ENCODE assay signal across 15 cellular contexts in genomic region chr7:2017483-2017891, GRCh38.
A peak's percentile ranks its signal among the peaks of the same experiment; 100 is the strongest.
DNase-seq lines count a peak whose midpoint lies in the region; ATAC-seq and TF ChIP-seq lines count a peak whose summit lies in the region.
"Had no signal": no experiment of that assay in that cellular context is flagged by ENCODE, and none has a peak within 500 bp of the region (broad histone marks: within the 10 kb centered on the region; RNA-seq: fewer than 3 reads in every experiment).

No MANE protein-coding gene starts in this region.

- peaks cover 42 to 69% of the 10 kb centered on the region in 2 donors for H3K4me1 Mint-ChIP-seq in stimulated activated naive B cell treated with anti-CD40 and anti-IgM and Interleukin-4, amounts not matched to agents 10 μg/mL and 1 μg/mL and 100 μg/mL, for 72 hours

- H3K36me3 ChIP-seq in SK-N-MC (ENCODE audit: insufficient read depth, low read length) (no peaks in the 10 kb centered on the region; the same call in 1 of the 2 replicates), right lobe of liver (no peaks in the 10 kb centered on the region)
- H3K36me3 ChIP-seq: thyroid gland had no signal

- no peak for ATAC-seq in right lobe of liver
- ATAC-seq in stimulated activated naive B cell treated with anti-CD40 and anti-IgM and Interleukin-4, amounts not matched to agents 10 μg/mL and 1 μg/mL and 100 μg/mL, for 72 hours (replicated peaks) = no peak
- no peak for ATAC-seq in GM18498 (IDR thresholded peaks at IDR 0.05; ENCODE audit: unreplicated experiment)

- peaks cover 17 to 54% of the 10 kb centered on the region in 2 donors for H3K36me3 Mint-ChIP-seq in stimulated activated naive B cell treated with anti-CD40 and anti-IgM and Interleukin-4, amounts not matched to agents 10 μg/mL and 1 μg/mL and 100 μg/mL, for 72 hours

- no peak for TF ChIP-seq CTCF in right lobe of liver (IDR thresholded peaks at IDR 0.05)

- 0 out of 2 replicates have a peak overlapping the region, but pooled peaks have one; percentile 92 for H3K27ac ChIP-seq in SK-N-MC
- H3K27ac ChIP-seq in right lobe of liver = no peak overlapping the region
- H3K27ac ChIP-seq: thyroid gland had no signal

- no peaks in the 10 kb centered on the region for H3K27me3 Mint-ChIP-seq in stimulated activated naive B cell treated with anti-CD40 and anti-IgM and Interleukin-4, amounts not matched to agents 10 μg/mL and 1 μg/mL and 100 μg/mL, for 72 hours
- H3K27me3 Mint-ChIP-seq: CD4-positive, alpha-beta memory T cell had no signal

- no peaks in the 10 kb centered on the region for H3K27me3 ChIP-seq in right lobe of liver
- H3K27me3 ChIP-seq: esophagus muscularis mucosa, thyroid gland had no signal

- H3K4me3 ChIP-seq in SK-N-MC (no peak overlapping the region), right lobe of liver (no peak overlapping the region)
- H3K4me3 ChIP-seq: esophagus muscularis mucosa, thyroid gland had no signal

- no peaks in the 10 kb centered on the region for H3K9me3 Mint-ChIP-seq in stimulated activated naive B cell treated with anti-CD40 and anti-IgM and Interleukin-4, amounts not matched to agents 10 μg/mL and 1 μg/mL and 100 μg/mL, for 72 hours

- H3K27ac Mint-ChIP-seq in stimulated activated naive B cell treated with anti-CD40 and anti-IgM and Interleukin-4, amounts not matched to agents 10 μg/mL and 1 μg/mL and 100 μg/mL, for 72 hours = peak overlapping the region; percentile 37

- WGBS in right lobe of liver (ENCODE audit: insufficient coverage, low coverage, low lambda C conversion rate, missing lambda C conversion rate) = 97% methylated on average over 17 of the region's 18 CpGs

- intact Hi-C loops in right lobe of liver (cut with DNase I) = no loop called here

- DNase-seq in NCI-H510A treated with DMSO at 0.1 percent for 48 hours (lab: John Stamatoyannopoulos, UW) = peak; percentile 73
- DNase-seq in NCI-H510A (lab: John Stamatoyannopoulos, UW) = no peak
- no peak for DNase-seq in SK-N-MC (ENCODE audit: low read depth, low spot score)
- peak in 2 of 3 donors; percentile 13 to 33 for DNase-seq in right lobe of liver
- no peak for DNase-seq in stimulated activated naive B cell treated with anti-CD40 and anti-IgM and Interleukin-4, amounts not matched to agents 10 μg/mL and 1 μg/mL and 100 μg/mL, for 72 hours
- DNase-seq in amygdala (lab: John Stamatoyannopoulos, UW) = no peak
- DNase-seq in cerebellar nuclear complex (lab: John Stamatoyannopoulos, UW) = no peak
- DNase-seq: 8988T; activated CD4-positive, alpha-beta T cell treated with anti-CD3 and anti-CD28 coated beads for 1 hour; activated gamma-delta T cell treated with Interleukin-2 at 50 U/mL for 16 hours; CD4-positive, alpha-beta memory T cell; nucleus accumbens; thyroid gland had no signal

- TF ChIP-seq POLR2A in right lobe of liver (IDR thresholded peaks at IDR 0.05) = no peak

- H3K9ac ChIP-seq in SK-N-MC (ENCODE audit: insufficient read length) = no peak overlapping the region

- H3K4me3 Mint-ChIP-seq in stimulated activated naive B cell treated with anti-CD40 and anti-IgM and Interleukin-4, amounts not matched to agents 10 μg/mL and 1 μg/mL and 100 μg/mL, for 72 hours = peak overlapping the region in 1 of 2 donors; percentile 41
- H3K4me3 Mint-ChIP-seq: CD4-positive, alpha-beta memory T cell had no signal

- no peaks in the 10 kb centered on the region for H3K4me1 ChIP-seq in right lobe of liver

- no peaks in the 10 kb centered on the region for H3K9me3 ChIP-seq in SK-N-MC (ENCODE audit: low read depth, low read length)
- no peaks in the 10 kb centered on the region for H3K9me3 ChIP-seq in right lobe of liver
- H3K9me3 ChIP-seq: esophagus muscularis mucosa, thyroid gland had no signal

Comparison
In these comparisons a context has a peak if more than half of its experiments do, and no peak if none do; other contexts are left out.
1. DNase-seq: peak in NCI-H510A treated with DMSO at 0.1 percent for 48 hours (single experiment) and right lobe of liver (2 of 3); none in NCI-H510A (single experiment), SK-N-MC (single experiment), stimulated activated naive B cell treated with anti-CD40 and anti-IgM and Interleukin-4, amounts not matched to agents 10 μg/mL and 1 μg/mL and 100 μg/mL, for 72 hours (single experiment), amygdala (0 of 56) and cerebellar nuclear complex (0 of 2).